14 cellular contexts compared by ENCODE assay signal in the genomic region with DNA sequence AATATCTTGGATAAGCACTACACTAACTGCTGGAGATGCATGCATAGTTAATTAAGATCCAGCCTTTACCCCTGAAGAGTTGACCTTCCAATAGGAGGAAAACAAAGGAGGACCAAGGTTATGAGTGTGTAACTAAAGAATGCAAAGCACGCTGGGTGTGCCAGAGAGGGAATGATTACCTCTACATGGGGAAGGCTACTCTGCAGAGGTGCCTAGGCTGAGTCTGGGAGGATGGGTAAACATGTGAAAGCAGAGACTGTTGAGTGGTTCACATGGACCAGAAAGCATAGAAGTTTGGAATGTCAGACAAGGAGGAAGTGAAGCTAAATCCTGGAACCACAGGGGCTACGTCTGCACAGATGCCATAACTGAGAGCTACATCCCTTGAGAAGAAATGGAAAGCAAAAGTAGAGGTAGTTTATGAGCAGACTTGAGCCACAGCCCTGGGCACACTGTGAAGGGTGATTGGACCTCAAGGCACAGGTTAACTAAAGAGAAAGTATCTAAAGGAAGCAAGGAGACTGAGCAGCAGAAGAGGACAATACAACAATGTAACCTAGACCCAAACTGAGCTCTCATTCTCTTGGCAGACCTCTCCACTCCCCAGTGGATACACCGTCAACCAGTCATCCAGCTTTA.
"Had no signal": no experiment of that assay in that cellular context is flagged by ENCODE, and none has a peak within 500 bp of the region (broad histone marks: within the 10 kb centered on the region; RNA-seq: fewer than 3 reads in every experiment).

No MANE protein-coding gene starts in this region.

- H3K27ac Mint-ChIP-seq: neural progenitor cell; stimulated activated effector memory CD8-positive, alpha-beta T cell treated with anti-CD3 and anti-CD28 coated beads, Interleukin-12 subunit alpha, Interleukin-12 subunit beta, amount 100 ng/mL, for 72 hours had no signal

- H3K36me3 ChIP-seq: cardiac muscle cell, colonic mucosa, neural progenitor cell, pancreas had no signal

- H3K4me1 Mint-ChIP-seq: stimulated activated effector memory CD8-positive, alpha-beta T cell treated with anti-CD3 and anti-CD28 coated beads, Interleukin-12 subunit alpha, Interleukin-12 subunit beta, amount 100 ng/mL, for 72 hours had no signal

- H3K9me3 Mint-ChIP-seq: neural progenitor cell; stimulated activated effector memory CD8-positive, alpha-beta T cell treated with anti-CD3 and anti-CD28 coated beads, Interleukin-12 subunit alpha, Interleukin-12 subunit beta, amount 100 ng/mL, for 72 hours had no signal

- ATAC-seq: left lung; pancreas; stimulated activated effector memory CD8-positive, alpha-beta T cell treated with anti-CD3 and anti-CD28 coated beads, Interleukin-12 subunit alpha, Interleukin-12 subunit beta, amount 100 ng/mL, for 72 hours had no signal

- H3K4me1 ChIP-seq: colonic mucosa, pancreas, tibial nerve had no signal

- H3K4me3 Mint-ChIP-seq: neural progenitor cell; stimulated activated effector memory CD8-positive, alpha-beta T cell treated with anti-CD3 and anti-CD28 coated beads, Interleukin-12 subunit alpha, Interleukin-12 subunit beta, amount 100 ng/mL, for 72 hours had no signal

- H3K9me3 ChIP-seq: colonic mucosa, left lung, pancreas, tibial nerve had no signal

- H3K4me3 ChIP-seq: cardiac muscle cell, colonic mucosa, left lung, neural progenitor cell, pancreas, smooth muscle cell, tibial nerve had no signal

- H3K27ac ChIP-seq: cardiac muscle cell, colonic mucosa, left lung, neural progenitor cell, pancreas, tibial nerve, WERI-Rb-1 had no signal

- H3K27me3 ChIP-seq: cardiac muscle cell, colonic mucosa, left lung, neural progenitor cell, pancreas, tibial nerve had no signal

- DNase-seq: activated CD4-positive, alpha-beta T cell treated with anti-CD3 and anti-CD28 coated beads for 48 hours; activated naive CD4-positive, alpha-beta T cell treated with Interleukin-2 at 50 U/mL for 16 hours; colonic mucosa; foreskin melanocyte; head of caudate nucleus; left lung; pancreas; T-helper 1 cell; WERI-Rb-1 had no signal
